In the genomic region with DNA sequence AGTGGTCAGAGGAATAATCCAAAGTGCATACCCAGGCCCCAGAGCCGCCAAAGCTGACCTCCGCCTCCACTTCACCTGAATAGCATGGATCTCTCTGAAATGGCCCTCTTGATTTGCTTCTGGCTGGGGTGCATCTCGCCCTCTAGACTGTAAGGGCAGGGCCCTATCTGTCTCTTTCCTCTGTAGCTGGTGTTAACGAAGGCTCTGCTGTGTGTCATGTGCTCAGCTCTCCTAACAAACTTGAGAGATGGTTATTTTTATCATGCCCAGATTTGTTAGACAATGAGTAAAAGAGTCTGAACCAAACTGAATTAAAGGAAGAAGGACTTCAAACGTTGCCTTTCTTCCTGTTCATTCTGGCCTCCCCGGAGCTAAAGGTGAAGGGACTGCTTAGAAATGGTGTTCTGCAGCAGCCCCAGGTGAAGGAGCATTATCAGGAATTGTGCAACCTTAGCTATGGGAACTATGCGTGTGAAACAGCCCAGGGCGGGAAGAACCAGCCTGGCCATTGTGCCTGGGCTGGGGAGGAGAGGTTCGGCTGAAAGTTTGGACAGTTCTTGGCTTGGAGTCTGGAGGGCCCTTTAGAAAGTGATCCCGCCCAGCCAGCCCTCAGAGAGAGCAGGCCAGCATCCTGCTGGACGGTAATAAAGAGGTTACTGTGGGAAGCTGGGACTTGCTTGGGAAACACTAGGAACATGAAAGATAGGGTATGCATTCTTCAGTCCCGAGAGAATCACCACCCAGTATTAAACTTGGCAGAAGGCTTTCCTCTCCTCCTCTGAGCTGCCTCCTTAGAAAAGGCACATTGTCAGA, we compare ENCODE assay signal across 1 cellular context.
TF ChIP-seq lines count a peak whose summit lies in the region.

No MANE protein-coding gene starts in this region.

TF ChIP-seq in HepG2, 621 proteins besides CTCF, POLR2A, EP300 and RAD21 (continued from another document and continues in another):
- TF ChIP-seq REST (IDR thresholded peaks at IDR 0.05; ENCODE audit: borderline replicate concordance in 1 of 2, low read depth in 1 of 2, low read length in 2 of 2) (peak in 1 of 2 experiments; percentile 82; a peak in 2 of 4 replicates), ZFP36L2 (CRISPR knock-in tag; IDR thresholded peaks at IDR 0.05) (no peak), POLR2AphosphoS5 (IDR thresholded peaks at IDR 0.05; ENCODE audit: low read depth, low read length) (no peak), ZNF891 (CRISPR knock-in tag; IDR thresholded peaks at IDR 0.05) (0 out of 2 replicates have a peak, but pooled peaks have one; percentile 30), ZNF83 (CRISPR knock-in tag; IDR thresholded peaks at IDR 0.05; ENCODE audit: borderline replicate concordance) (no peak), E2F1 (CRISPR knock-in tag; IDR thresholded peaks at IDR 0.05) (peak; percentile 41; the same call in 1 of the 2 replicates), ZSCAN25 (CRISPR knock-in tag; IDR thresholded peaks at IDR 0.05) (no peak), SOX13 (IDR thresholded peaks at IDR 0.05) (no peak), SOX13 (CRISPR knock-in tag; conservative IDR thresholded peaks at IDR 0.05 in 1 of 2, IDR thresholded peaks at IDR 0.05 in 1 of 2) (peak in 1 of 2 experiments; percentile 51; a peak in 2 of 4 replicates), ZNF282 (IDR thresholded peaks at IDR 0.05; ENCODE audit: partially characterized antibody) (no peak), WIZ (CRISPR knock-in tag; IDR thresholded peaks at IDR 0.05) (no peak), ZNF784 (CRISPR knock-in tag; IDR thresholded peaks at IDR 0.05; ENCODE audit: borderline replicate concordance) (no peak), ZNF775 (CRISPR knock-in tag; IDR thresholded peaks at IDR 0.05; ENCODE audit: borderline replicate concordance) (no peak), PAX8 (CRISPR knock-in tag; IDR thresholded peaks at IDR 0.05; ENCODE audit: borderline replicate concordance) (no peak), POLR2AphosphoS2 (IDR thresholded peaks at IDR 0.05; ENCODE audit: low read depth, low read length) (no peak), ZNF703 (CRISPR knock-in tag; IDR thresholded peaks at IDR 0.05; ENCODE audit: borderline replicate concordance) (no peak), NR2F6 (IDR thresholded peaks at IDR 0.05) (no peak), NR2F6 (CRISPR knock-in tag; IDR thresholded peaks at IDR 0.05) (no peak), ATM (IDR thresholded peaks at IDR 0.05; ENCODE audit: borderline replicate concordance) (no peak), CREM (IDR thresholded peaks at IDR 0.05) (no peak), CREM (CRISPR knock-in tag; IDR thresholded peaks at IDR 0.05) (no peak)
- TF ChIP-seq, protein P1, sequence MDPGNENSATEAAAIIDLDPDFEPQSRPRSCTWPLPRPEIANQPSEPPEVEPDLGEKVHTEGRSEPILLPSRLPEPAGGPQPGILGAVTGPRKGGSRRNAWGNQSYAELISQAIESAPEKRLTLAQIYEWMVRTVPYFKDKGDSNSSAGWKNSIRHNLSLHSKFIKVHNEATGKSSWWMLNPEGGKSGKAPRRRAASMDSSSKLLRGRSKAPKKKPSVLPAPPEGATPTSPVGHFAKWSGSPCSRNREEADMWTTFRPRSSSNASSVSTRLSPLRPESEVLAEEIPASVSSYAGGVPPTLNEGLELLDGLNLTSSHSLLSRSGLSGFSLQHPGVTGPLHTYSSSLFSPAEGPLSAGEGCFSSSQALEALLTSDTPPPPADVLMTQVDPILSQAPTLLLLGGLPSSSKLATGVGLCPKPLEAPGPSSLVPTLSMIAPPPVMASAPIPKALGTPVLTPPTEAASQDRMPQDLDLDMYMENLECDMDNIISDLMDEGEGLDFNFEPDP (CRISPR knock-in tag; conservative IDR thresholded peaks at IDR 0.05): peak; percentile 75; the same call in 1 of the 2 replicates
- TF ChIP-seq, protein P2, sequence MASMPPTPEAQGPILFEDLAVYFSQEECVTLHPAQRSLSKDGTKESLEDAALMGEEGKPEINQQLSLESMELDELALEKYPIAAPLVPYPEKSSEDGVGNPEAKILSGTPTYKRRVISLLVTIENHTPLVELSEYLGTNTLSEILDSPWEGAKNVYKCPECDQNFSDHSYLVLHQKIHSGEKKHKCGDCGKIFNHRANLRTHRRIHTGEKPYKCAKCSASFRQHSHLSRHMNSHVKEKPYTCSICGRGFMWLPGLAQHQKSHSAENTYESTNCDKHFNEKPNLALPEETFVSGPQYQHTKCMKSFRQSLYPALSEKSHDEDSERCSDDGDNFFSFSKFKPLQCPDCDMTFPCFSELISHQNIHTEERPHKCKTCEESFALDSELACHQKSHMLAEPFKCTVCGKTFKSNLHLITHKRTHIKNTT (CRISPR knock-in tag; IDR thresholded peaks at IDR 0.05): no peak
- TF ChIP-seq, protein P3, sequence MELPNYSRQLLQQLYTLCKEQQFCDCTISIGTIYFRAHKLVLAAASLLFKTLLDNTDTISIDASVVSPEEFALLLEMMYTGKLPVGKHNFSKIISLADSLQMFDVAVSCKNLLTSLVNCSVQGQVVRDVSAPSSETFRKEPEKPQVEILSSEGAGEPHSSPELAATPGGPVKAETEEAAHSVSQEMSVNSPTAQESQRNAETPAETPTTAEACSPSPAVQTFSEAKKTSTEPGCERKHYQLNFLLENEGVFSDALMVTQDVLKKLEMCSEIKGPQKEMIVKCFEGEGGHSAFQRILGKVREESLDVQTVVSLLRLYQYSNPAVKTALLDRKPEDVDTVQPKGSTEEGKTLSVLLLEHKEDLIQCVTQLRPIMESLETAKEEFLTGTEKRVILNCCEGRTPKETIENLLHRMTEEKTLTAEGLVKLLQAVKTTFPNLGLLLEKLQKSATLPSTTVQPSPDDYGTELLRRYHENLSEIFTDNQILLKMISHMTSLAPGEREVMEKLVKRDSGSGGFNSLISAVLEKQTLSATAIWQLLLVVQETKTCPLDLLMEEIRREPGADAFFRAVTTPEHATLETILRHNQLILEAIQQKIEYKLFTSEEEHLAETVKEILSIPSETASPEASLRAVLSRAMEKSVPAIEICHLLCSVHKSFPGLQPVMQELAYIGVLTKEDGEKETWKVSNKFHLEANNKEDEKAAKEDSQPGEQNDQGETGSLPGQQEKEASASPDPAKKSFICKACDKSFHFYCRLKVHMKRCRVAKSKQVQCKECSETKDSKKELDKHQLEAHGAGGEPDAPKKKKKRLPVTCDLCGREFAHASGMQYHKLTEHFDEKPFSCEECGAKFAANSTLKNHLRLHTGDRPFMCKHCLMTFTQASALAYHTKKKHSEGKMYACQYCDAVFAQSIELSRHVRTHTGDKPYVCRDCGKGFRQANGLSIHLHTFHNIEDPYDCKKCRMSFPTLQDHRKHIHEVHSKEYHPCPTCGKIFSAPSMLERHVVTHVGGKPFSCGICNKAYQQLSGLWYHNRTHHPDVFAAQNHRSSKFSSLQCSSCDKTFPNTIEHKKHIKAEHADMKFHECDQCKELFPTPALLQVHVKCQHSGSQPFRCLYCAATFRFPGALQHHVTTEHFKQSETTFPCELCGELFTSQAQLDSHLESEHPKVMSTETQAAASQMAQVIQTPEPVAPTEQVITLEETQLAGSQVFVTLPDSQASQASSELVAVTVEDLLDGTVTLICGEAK (IDR thresholded peaks at IDR 0.05): no peak
- TF ChIP-seq, protein P3 (CRISPR knock-in tag; IDR thresholded peaks at IDR 0.05): peak; percentile 42; the same call in 1 of the 2 replicates
- TF ChIP-seq, protein P4, sequence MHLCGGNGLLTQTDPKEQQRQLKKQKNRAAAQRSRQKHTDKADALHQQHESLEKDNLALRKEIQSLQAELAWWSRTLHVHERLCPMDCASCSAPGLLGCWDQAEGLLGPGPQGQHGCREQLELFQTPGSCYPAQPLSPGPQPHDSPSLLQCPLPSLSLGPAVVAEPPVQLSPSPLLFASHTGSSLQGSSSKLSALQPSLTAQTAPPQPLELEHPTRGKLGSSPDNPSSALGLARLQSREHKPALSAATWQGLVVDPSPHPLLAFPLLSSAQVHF (CRISPR knock-in tag; IDR thresholded peaks at IDR 0.05): no peak
- TF ChIP-seq, protein P5, sequence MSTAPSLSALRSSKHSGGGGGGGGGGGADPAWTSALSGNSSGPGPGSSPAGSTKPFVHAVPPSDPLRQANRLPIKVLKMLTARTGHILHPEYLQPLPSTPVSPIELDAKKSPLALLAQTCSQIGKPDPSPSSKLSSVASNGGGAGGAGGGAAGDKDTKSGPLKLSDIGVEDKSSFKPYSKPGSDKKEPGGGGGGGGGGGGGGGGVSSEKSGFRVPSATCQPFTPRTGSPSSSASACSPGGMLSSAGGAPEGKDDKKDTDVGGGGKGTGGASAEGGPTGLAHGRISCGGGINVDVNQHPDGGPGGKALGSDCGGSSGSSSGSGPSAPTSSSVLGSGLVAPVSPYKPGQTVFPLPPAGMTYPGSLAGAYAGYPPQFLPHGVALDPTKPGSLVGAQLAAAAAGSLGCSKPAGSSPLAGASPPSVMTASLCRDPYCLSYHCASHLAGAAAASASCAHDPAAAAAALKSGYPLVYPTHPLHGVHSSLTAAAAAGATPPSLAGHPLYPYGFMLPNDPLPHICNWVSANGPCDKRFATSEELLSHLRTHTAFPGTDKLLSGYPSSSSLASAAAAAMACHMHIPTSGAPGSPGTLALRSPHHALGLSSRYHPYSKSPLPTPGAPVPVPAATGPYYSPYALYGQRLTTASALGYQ (CRISPR knock-in tag; IDR thresholded peaks at IDR 0.05): no peak
- TF ChIP-seq, protein P6, sequence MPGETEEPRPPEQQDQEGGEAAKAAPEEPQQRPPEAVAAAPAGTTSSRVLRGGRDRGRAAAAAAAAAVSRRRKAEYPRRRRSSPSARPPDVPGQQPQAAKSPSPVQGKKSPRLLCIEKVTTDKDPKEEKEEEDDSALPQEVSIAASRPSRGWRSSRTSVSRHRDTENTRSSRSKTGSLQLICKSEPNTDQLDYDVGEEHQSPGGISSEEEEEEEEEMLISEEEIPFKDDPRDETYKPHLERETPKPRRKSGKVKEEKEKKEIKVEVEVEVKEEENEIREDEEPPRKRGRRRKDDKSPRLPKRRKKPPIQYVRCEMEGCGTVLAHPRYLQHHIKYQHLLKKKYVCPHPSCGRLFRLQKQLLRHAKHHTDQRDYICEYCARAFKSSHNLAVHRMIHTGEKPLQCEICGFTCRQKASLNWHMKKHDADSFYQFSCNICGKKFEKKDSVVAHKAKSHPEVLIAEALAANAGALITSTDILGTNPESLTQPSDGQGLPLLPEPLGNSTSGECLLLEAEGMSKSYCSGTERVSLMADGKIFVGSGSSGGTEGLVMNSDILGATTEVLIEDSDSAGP (CRISPR knock-in tag; IDR thresholded peaks at IDR 0.05; ENCODE audit: borderline replicate concordance): 0 out of 2 replicates have a peak, but pooled peaks have one; percentile 11
